8 cellular contexts compared by ENCODE assay signal in genomic region chr13:114068723-114069322, GRCh38.
DNase-seq lines count a peak whose midpoint lies in the region; ATAC-seq and TF ChIP-seq lines count a peak whose summit lies in the region.

No MANE protein-coding gene starts in this region.

- CTCF ChIA-PET in activated B cell treated with CpG ODN at 0.5 μM for 24 hours (lab: Charles Lee): no interaction called here

- H3K4me3 Mint-ChIP-seq in activated B cell treated with CpG ODN at 0.5 μM for 24 hours: no peak overlapping the region

- H3K9me3 ChIP-seq in hepatocyte (ENCODE audit: low read depth): no peaks in the 10 kb centered on the region
- no peaks in the 10 kb centered on the region for H3K9me3 ChIP-seq in smooth muscle cell (replicated peaks; ENCODE audit: low read depth)

- H3K27ac ChIP-seq in hepatocyte (peak overlapping the region; percentile 83), smooth muscle cell (ENCODE audit: low read depth) (peak overlapping the region; percentile 97)

- no peaks in the 10 kb centered on the region for H3K36me3 ChIP-seq in hepatocyte (replicated peaks; ENCODE audit: insufficient read depth, low read depth)
- H3K36me3 ChIP-seq in smooth muscle cell (ENCODE audit: low read depth): no peaks in the 10 kb centered on the region

- no peak overlapping the region for H3K9ac ChIP-seq in smooth muscle cell (ENCODE audit: low read depth)

- H4K20me1 ChIP-seq in hepatocyte (ENCODE audit: insufficient read depth, poor library complexity, severe bottlenecking): no peaks in the 10 kb centered on the region
- peaks cover 32% of the 10 kb centered on the region for H4K20me1 ChIP-seq in smooth muscle cell (ENCODE audit: low read depth)

- POLR2A ChIA-PET in activated B cell treated with CpG ODN at 0.5 μM for 24 hours (lab: Charles Lee): interaction anchor here (0.8 to 2.3 kb wide), 4 partner anchors 12 to 177 kb away, joined by 3 to 25 read pairs (median 8); no protein-coding TSS in a partner anchor

- H3K36me3 Mint-ChIP-seq in activated B cell treated with CpG ODN at 0.5 μM for 24 hours (ENCODE audit: low read depth): peaks cover 31% of the 10 kb centered on the region

- no peaks in the 10 kb centered on the region for H3K9me3 Mint-ChIP-seq in activated B cell treated with CpG ODN at 0.5 μM for 24 hours

- 63% methylated on average over 16 of the region's 19 CpGs for WGBS in hepatocyte (ENCODE audit: low lambda C conversion rate, missing lambda C conversion rate)
- 45% methylated on average over 19 of the region's 19 CpGs for WGBS in smooth muscle cell (ENCODE audit: low lambda C conversion rate)

- intact Hi-C loops in activated B cell treated with CpG ODN at 0.5 μM for 24 hours (cut with micrococcal nuclease): loop anchor here (1.0 to 5.0 kb wide), 2 partner anchors 60 to 158 kb away; no protein-coding TSS in a partner anchor

- no peak overlapping the region for H2AFZ ChIP-seq in hepatocyte
- no peak overlapping the region for H2AFZ ChIP-seq in smooth muscle cell (ENCODE audit: low read depth)

- H3K4me1 ChIP-seq in hepatocyte (ENCODE audit: insufficient read depth) (peaks cover 25% of the 10 kb centered on the region), smooth muscle cell (ENCODE audit: low read depth) (peaks cover 28% of the 10 kb centered on the region)

- H3K79me2 ChIP-seq in hepatocyte (no peaks in the 10 kb centered on the region), smooth muscle cell (ENCODE audit: low read depth) (peaks cover 53% of the 10 kb centered on the region)

- no peak for ATAC-seq in activated B cell treated with CpG ODN at 0.5 μM for 24 hours (ENCODE audit: low read depth)

- H3K4me2 ChIP-seq in hepatocyte (peak overlapping the region; percentile 53), smooth muscle cell (peak overlapping the region; percentile 13)

- H3K4me1 Mint-ChIP-seq in activated B cell treated with CpG ODN at 0.5 μM for 24 hours: peaks cover 62% of the 10 kb centered on the region

- H3K27me3 Mint-ChIP-seq in activated B cell treated with CpG ODN at 0.5 μM for 24 hours: no peaks in the 10 kb centered on the region

- H3K27me3 ChIP-seq in hepatocyte: no peaks in the 10 kb centered on the region
- H3K27me3 ChIP-seq in smooth muscle cell (ENCODE audit: low read depth): no peaks in the 10 kb centered on the region

- peaks cover 15% of the 10 kb centered on the region for H3F3A ChIP-seq in smooth muscle cell (ENCODE audit: low read depth)

- DNase-seq in HS-5 (ENCODE audit: low read depth) (peak; percentile 26), activated B cell treated with CpG ODN at 0.5 μM for 24 hours (no peak), hepatocyte (ENCODE audit: low spot score) (no peak), smooth muscle cell (lab: John Stamatoyannopoulos, UW; ENCODE audit: unreplicated experiment) (no peak), hypothalamus (lab: John Stamatoyannopoulos, UW) (no peak), COR-L47 (lab: John Stamatoyannopoulos, UW) (no peak), DMS79 (lab: John Stamatoyannopoulos, UW) (no peak)
- DNase-seq in stimulated activated CD8-positive, alpha-beta memory T cell treated with anti-CD3 and anti-CD28 coated beads, Interleukin-4, amount 100 ng/mL, for 48 hours: no peak

- H3K27ac Mint-ChIP-seq in activated B cell treated with CpG ODN at 0.5 μM for 24 hours: peak overlapping the region; percentile 92

- TF ChIP-seq CTCF in activated B cell treated with CpG ODN at 0.5 μM for 24 hours (IDR thresholded peaks at IDR 0.05): no peak
- no peak for TF ChIP-seq CTCF in hepatocyte (IDR thresholded peaks at IDR 0.05; ENCODE audit: poor library complexity)
- TF ChIP-seq CTCF in smooth muscle cell (IDR thresholded peaks at IDR 0.05; ENCODE audit: borderline replicate concordance, insufficient read depth, poor library complexity, severe bottlenecking): no peak

- no peak overlapping the region for H3K4me3 ChIP-seq in hepatocyte
- no peak overlapping the region for H3K4me3 ChIP-seq in smooth muscle cell

- no peaks in the 10 kb centered on the region for H3K9me2 ChIP-seq in hepatocyte (replicated peaks; ENCODE audit: insufficient read depth)
